Comparison of ENCODE assay signal across 27 cellular contexts in genomic region chr1:230674581-230674980, GRCh38. TPM values are rescaled to one million over a fixed set of nuclear protein-coding genes. Genes with fewer than 3 reads are reported as not detected.
"Had no signal": no experiment of that assay in that cellular context is flagged by ENCODE, and none has a peak within 500 bp of the region (broad histone marks: within the 10 kb centered on the region; RNA-seq: fewer than 3 reads in every experiment).

No MANE protein-coding gene starts in this region.

- H3K9me3 ChIP-seq: left lung, lower lobe of right lung, pancreas, psoas muscle, right lobe of liver, tibial nerve, uterus had no signal

- H3K27ac ChIP-seq: left lung, lower lobe of right lung, psoas muscle, right lobe of liver, tibial nerve, uterus had no signal

- H3K36me3 ChIP-seq: uterus had no signal

- H3K4me3 ChIP-seq: left lung, lower lobe of right lung, pancreas, psoas muscle, right lobe of liver, smooth muscle cell, tibial nerve, uterus had no signal

- H3K4me2 ChIP-seq: smooth muscle cell had no signal

- FAIRE-seq: islet of Langerhans, pancreas had no signal

- H3K27me3 Mint-ChIP-seq: naive thymus-derived CD8-positive, alpha-beta T cell; stimulated activated memory B cell treated with anti-CD40 and anti-IgM and Interleukin-4, amounts not matched to agents 10 μg/mL and 1 μg/mL and 100 μg/mL, for 72 hours; stimulated activated naive CD8-positive, alpha-beta T cell treated with anti-CD3 and anti-CD28 coated beads, Interleukin-15, amount 100 ng/mL, for 72 hours; type B pancreatic cell had no signal

- H3K4me1 Mint-ChIP-seq: immature natural killer cell; neural crest cell; stimulated activated memory B cell treated with anti-CD40 and anti-IgM and Interleukin-4, amounts not matched to agents 10 μg/mL and 1 μg/mL and 100 μg/mL, for 72 hours; stimulated activated naive CD8-positive, alpha-beta T cell treated with anti-CD3 and anti-CD28 coated beads, Interleukin-15, amount 100 ng/mL, for 72 hours had no signal

- H3K9me3 Mint-ChIP-seq: immature natural killer cell; naive thymus-derived CD8-positive, alpha-beta T cell; stimulated activated memory B cell treated with anti-CD40 and anti-IgM and Interleukin-4, amounts not matched to agents 10 μg/mL and 1 μg/mL and 100 μg/mL, for 72 hours; stimulated activated naive CD8-positive, alpha-beta T cell treated with anti-CD3 and anti-CD28 coated beads, Interleukin-15, amount 100 ng/mL, for 72 hours had no signal

- H3K27ac Mint-ChIP-seq: immature natural killer cell; nephron; stimulated activated memory B cell treated with anti-CD40 and anti-IgM and Interleukin-4, amounts not matched to agents 10 μg/mL and 1 μg/mL and 100 μg/mL, for 72 hours; type B pancreatic cell had no signal

- H3K4me3 Mint-ChIP-seq: immature natural killer cell; nephron; neural crest cell; stimulated activated memory B cell treated with anti-CD40 and anti-IgM and Interleukin-4, amounts not matched to agents 10 μg/mL and 1 μg/mL and 100 μg/mL, for 72 hours; stimulated activated naive CD8-positive, alpha-beta T cell treated with anti-CD3 and anti-CD28 coated beads, Interleukin-15, amount 100 ng/mL, for 72 hours; type B pancreatic cell had no signal

- H3K4me1 ChIP-seq: left lung, lower lobe of right lung, psoas muscle, tibial nerve, uterus had no signal

- H3K27me3 ChIP-seq: left lung, pancreas, right lobe of liver, tibial nerve, uterus had no signal

- ATAC-seq: left colon; left lung; lower lobe of right lung; naive thymus-derived CD8-positive, alpha-beta T cell; psoas muscle; right lobe of liver; stimulated activated memory B cell treated with anti-CD40 and anti-IgM and Interleukin-4, amounts not matched to agents 10 μg/mL and 1 μg/mL and 100 μg/mL, for 72 hours; stimulated activated naive CD8-positive, alpha-beta T cell treated with anti-CD3 and anti-CD28 coated beads, Interleukin-15, amount 100 ng/mL, for 72 hours had no signal

- DNase-seq: immature natural killer cell; kidney; left colon; left lung; lower lobe of right lung; mammary epithelial cell; mesenchymal stem cell; naive thymus-derived CD8-positive, alpha-beta T cell; nucleus accumbens; pancreas; psoas muscle; right lobe of liver; stimulated activated CD4-positive, alpha-beta T cell treated with anti-CD3 and anti-CD28 coated beads, Interleukin-1b, Interleukin-23, amount 100 ng/mL, for 48 hours; stimulated activated CD4-positive, alpha-beta T cell treated with anti-CD3 and anti-CD28 coated beads, Interleukin-2, amount 100 ng/mL, for 48 hours; stimulated activated CD4-positive, alpha-beta T cell treated with anti-CD3 and anti-CD28 coated beads, Interleukin-4, amount 100 ng/mL, for 4 hours; stimulated activated CD8-positive, alpha-beta memory T cell treated with anti-CD3 and anti-CD28 coated beads, Interleukin-4, amount 100 ng/mL, for 48 hours; stimulated activated naive CD4-positive, alpha-beta T cell treated with Interleukin-2 at 50 U/mL for 16 hours; stimulated activated naive CD8-positive, alpha-beta T cell treated with anti-CD3 and anti-CD28 coated beads, Interleukin-15, amount 100 ng/mL, for 72 hours; substantia nigra; uterus had no signal

RNA-seq across cellular contexts. Expression of gene AGT, which starts 39.3 kb away (rescaled TPM):
- total RNA-seq: naive thymus-derived CD8-positive, alpha-beta T cell had no signal
- polyA plus RNA-seq: immature natural killer cell; mammary epithelial cell; naive thymus-derived CD8-positive, alpha-beta T cell had no signal
